In the genomic region with DNA sequence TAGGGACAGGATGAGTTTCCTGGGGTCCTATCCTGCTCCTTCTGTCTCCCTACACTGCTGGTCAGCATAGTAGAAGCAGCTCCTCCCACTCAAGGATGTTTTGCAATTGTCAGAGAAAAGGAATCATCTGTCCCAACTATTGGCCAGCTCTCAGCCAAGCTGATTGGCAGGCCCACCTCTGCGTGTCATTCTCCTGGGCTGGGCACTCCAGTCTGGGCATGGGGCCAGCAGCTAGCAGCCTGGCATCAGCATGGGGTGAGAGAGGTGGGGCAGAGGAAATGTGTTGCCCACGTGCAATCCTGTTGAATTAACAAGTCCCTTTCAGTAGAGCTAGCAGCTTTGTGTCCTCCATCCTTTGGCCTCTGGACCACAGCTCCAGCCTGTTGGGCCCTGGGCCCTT, we compare ENCODE assay signal across 8 cellular contexts.
DNase-seq lines count a peak whose midpoint lies in the region; ATAC-seq and TF ChIP-seq lines count a peak whose summit lies in the region.

No MANE protein-coding gene starts in this region.

- H3K4me3 Mint-ChIP-seq in activated T-cell treated with anti-CD3 and anti-CD28 coated beads, Interleukin-2, amount 50 U/mL, for 24 hours: no peak overlapping the region

- no peaks in the 10 kb centered on the region for H3K4me1 Mint-ChIP-seq in activated T-cell treated with anti-CD3 and anti-CD28 coated beads, Interleukin-2, amount 50 U/mL, for 24 hours (ENCODE audit: low read depth)

- no peak for ATAC-seq in GM18861 (IDR thresholded peaks at IDR 0.05; ENCODE audit: unreplicated experiment)

- no peak overlapping the region for H3K4me3 ChIP-seq in retinal pigment epithelial cell (ENCODE audit: low read length)

- no peaks in the 10 kb centered on the region for H3K9me3 Mint-ChIP-seq in activated T-cell treated with anti-CD3 and anti-CD28 coated beads, Interleukin-2, amount 50 U/mL, for 24 hours

- POLR2A ChIA-PET in HEK293T (lab: Yijun Ruan, JAX): no interaction called here

- DNase-seq in HEK293T (ENCODE audit: extremely low spot score) (no peak), NCI-H446 treated with DMSO at 0.1 percent for 48 hours (lab: John Stamatoyannopoulos, UW) (peak; percentile 92), fibroblast of gingiva (ENCODE audit: low read depth) (peak; percentile 48), retinal pigment epithelial cell (ENCODE audit: low read depth) (peak; percentile 34)
- no peak for DNase-seq in activated CD8-positive, alpha-beta memory T cell treated with anti-CD3 and anti-CD28 coated beads for 24 hours
- DNase-seq in activated T-cell treated with anti-CD3 and anti-CD28 coated beads, Interleukin-2, amount 50 U/mL, for 24 hours: no peak
- no peak for DNase-seq in activated naive CD4-positive, alpha-beta T cell treated with Interleukin-2 at 50 U/mL for 16 hours

- TF ChIP-seq CTCF in retinal pigment epithelial cell (conservative IDR thresholded peaks at IDR 0.05; ENCODE audit: low read depth, low read length): no peak

- H3K36me3 Mint-ChIP-seq in activated T-cell treated with anti-CD3 and anti-CD28 coated beads, Interleukin-2, amount 50 U/mL, for 24 hours (ENCODE audit: low read depth): no peaks in the 10 kb centered on the region

- no peaks in the 10 kb centered on the region for H3K27me3 Mint-ChIP-seq in activated T-cell treated with anti-CD3 and anti-CD28 coated beads, Interleukin-2, amount 50 U/mL, for 24 hours

- CTCF ChIA-PET in HEK293T (lab: Yijun Ruan, JAX): no interaction called here

- H3K27ac Mint-ChIP-seq in activated T-cell treated with anti-CD3 and anti-CD28 coated beads, Interleukin-2, amount 50 U/mL, for 24 hours: no peak overlapping the region

TF ChIP-seq in HEK293T, 16 proteins besides CTCF, POLR2A, EP300 and RAD21:
- no peak for TF ChIP-seq ARNT (IDR thresholded peaks at IDR 0.05)
- no peak for TF ChIP-seq ELF4 (IDR thresholded peaks at IDR 0.05)
- TF ChIP-seq TARDBP (IDR thresholded peaks at IDR 0.05): no peak
- no peak for TF ChIP-seq SUZ12 (IDR thresholded peaks at IDR 0.05)
- TF ChIP-seq, protein P1, sequence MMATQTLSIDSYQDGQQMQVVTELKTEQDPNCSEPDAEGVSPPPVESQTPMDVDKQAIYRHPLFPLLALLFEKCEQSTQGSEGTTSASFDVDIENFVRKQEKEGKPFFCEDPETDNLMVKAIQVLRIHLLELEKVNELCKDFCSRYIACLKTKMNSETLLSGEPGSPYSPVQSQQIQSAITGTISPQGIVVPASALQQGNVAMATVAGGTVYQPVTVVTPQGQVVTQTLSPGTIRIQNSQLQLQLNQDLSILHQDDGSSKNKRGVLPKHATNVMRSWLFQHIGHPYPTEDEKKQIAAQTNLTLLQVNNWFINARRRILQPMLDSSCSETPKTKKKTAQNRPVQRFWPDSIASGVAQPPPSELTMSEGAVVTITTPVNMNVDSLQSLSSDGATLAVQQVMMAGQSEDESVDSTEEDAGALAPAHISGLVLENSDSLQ (IDR thresholded peaks at IDR 0.05): 0 out of 2 replicates have a peak, but pooled peaks have one; percentile 4
- TF ChIP-seq FOXK2 (IDR thresholded peaks at IDR 0.05): no peak

Comparison
In these comparisons a context has a peak if more than half of its experiments do, and no peak if none do; other contexts are left out.
1. DNase-seq: peak in NCI-H446 treated with DMSO at 0.1 percent for 48 hours (single experiment), fibroblast of gingiva (single experiment) and retinal pigment epithelial cell (single experiment); none in HEK293T (single experiment), activated CD8-positive, alpha-beta memory T cell treated with anti-CD3 and anti-CD28 coated beads for 24 hours (single experiment), activated T-cell treated with anti-CD3 and anti-CD28 coated beads, Interleukin-2, amount 50 U/mL, for 24 hours (single experiment) and activated naive CD4-positive, alpha-beta T cell treated with Interleukin-2 at 50 U/mL for 16 hours (single experiment).